ENCODE assay signal across 8 cellular contexts in the genomic region with DNA sequence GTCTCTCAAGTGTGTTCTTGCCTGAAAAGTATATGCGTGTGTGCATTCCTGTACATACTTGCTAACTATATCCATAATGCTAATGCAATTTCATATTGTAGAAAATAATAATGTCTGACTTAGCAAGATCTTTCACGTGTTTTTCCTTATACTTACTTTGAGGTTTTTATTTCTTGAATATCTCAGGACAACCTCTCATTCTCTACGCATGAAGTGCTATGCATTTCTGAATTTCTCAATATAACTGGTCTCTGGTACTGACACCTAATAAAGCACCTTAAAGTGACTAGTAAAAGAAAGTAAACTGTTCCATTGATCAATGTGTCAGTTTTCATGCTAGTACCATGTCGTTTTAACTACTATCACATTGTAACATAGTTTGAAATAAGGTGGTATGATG.
"Had no signal": no experiment of that assay in that cellular context is flagged by ENCODE, and none has a peak within 500 bp of the region (broad histone marks: within the 10 kb centered on the region; RNA-seq: fewer than 3 reads in every experiment).

No MANE protein-coding gene starts in this region.

- DNase-seq: GDM1, GF-D8 had no signal

- H3K4me3 ChIP-seq: GM12878 had no signal

- ATAC-seq: GM12878 had no signal

- FAIRE-seq: G401.6, GM12878, GM12891, GM12892, GM18507, GM19239 had no signal
